Comparison of ENCODE assay signal across 14 cellular contexts in genomic region chr21:45990741-45991605, GRCh38. TPM values are rescaled to one million over a fixed set of nuclear protein-coding genes. Genes with fewer than 3 reads are reported as not detected.
DNase-seq lines count a peak whose midpoint lies in the region; TF ChIP-seq lines count a peak whose summit lies in the region.
"Had no signal": no experiment of that assay in that cellular context is flagged by ENCODE, and none has a peak within 500 bp of the region (broad histone marks: within the 10 kb centered on the region; RNA-seq: fewer than 3 reads in every experiment).

No MANE protein-coding gene starts in this region.

- no peaks in the 10 kb centered on the region for H3K9me3 Mint-ChIP-seq in endothelial cell (ENCODE audit: unreplicated experiment)
- no peaks in the 10 kb centered on the region for H3K9me3 Mint-ChIP-seq in nephron progenitor cell
- H3K9me3 Mint-ChIP-seq: CD4-positive, CD25-positive, alpha-beta regulatory T cell had no signal

- peaks cover 2% of the 10 kb centered on the region for H3K27me3 Mint-ChIP-seq in endothelial cell (ENCODE audit: unreplicated experiment)
- H3K27me3 Mint-ChIP-seq in nephron progenitor cell (ENCODE audit: low read depth, poor library complexity), result no peaks in the 10 kb centered on the region
- H3K27me3 Mint-ChIP-seq: CD4-positive, CD25-positive, alpha-beta regulatory T cell had no signal

- H3K27ac ChIP-seq in brain microvascular endothelial cell, result no peak overlapping the region
- H3K27ac ChIP-seq: pancreas had no signal

- H3K4me3 Mint-ChIP-seq in endothelial cell (ENCODE audit: unreplicated experiment), result no peak overlapping the region
- H3K4me3 Mint-ChIP-seq in nephron progenitor cell, result no peak overlapping the region
- H3K4me3 Mint-ChIP-seq: CD4-positive, CD25-positive, alpha-beta regulatory T cell had no signal

- H3K36me3 ChIP-seq in brain microvascular endothelial cell (replicated peaks), result peaks cover 83% of the 10 kb centered on the region
- H3K36me3 ChIP-seq: pancreas had no signal

- no peaks in the 10 kb centered on the region for H3K27me3 ChIP-seq in brain microvascular endothelial cell (replicated peaks)
- H3K27me3 ChIP-seq: pancreas had no signal

- no peak overlapping the region for H3K27ac Mint-ChIP-seq in endothelial cell (ENCODE audit: unreplicated experiment)
- H3K27ac Mint-ChIP-seq in nephron progenitor cell, result no peak overlapping the region
- H3K27ac Mint-ChIP-seq: CD4-positive, CD25-positive, alpha-beta regulatory T cell had no signal

- TF ChIP-seq CTCF in endothelial cell (IDR thresholded peaks at IDR 0.05; ENCODE audit: unreplicated experiment), result no peak
- no peak for TF ChIP-seq CTCF in nephron progenitor cell (IDR thresholded peaks at IDR 0.05)
- TF ChIP-seq CTCF in brain microvascular endothelial cell (IDR thresholded peaks at IDR 0.05; ENCODE audit: low read depth, low read length, missing control alignments), result no peak

- in situ Hi-C loops in brain microvascular endothelial cell (cut with HindIII; ENCODE audit: low pct_ligation_motif_present, low sequenced_read_pairs), result no loop called here

- H3K36me3 Mint-ChIP-seq in endothelial cell (ENCODE audit: low read depth, unreplicated experiment), result no peaks in the 10 kb centered on the region
- H3K36me3 Mint-ChIP-seq in nephron progenitor cell (ENCODE audit: low read depth), result peaks cover 14% of the 10 kb centered on the region
- H3K36me3 Mint-ChIP-seq: CD4-positive, CD25-positive, alpha-beta regulatory T cell had no signal

- no peak overlapping the region for H3K4me3 ChIP-seq in brain microvascular endothelial cell (ENCODE audit: low read depth, low read length)
- H3K4me3 ChIP-seq: pancreas had no signal

- H3K4me1 Mint-ChIP-seq in endothelial cell (ENCODE audit: unreplicated experiment) (no peaks in the 10 kb centered on the region), nephron progenitor cell (peaks cover 11% of the 10 kb centered on the region)
- H3K4me1 Mint-ChIP-seq: CD4-positive, CD25-positive, alpha-beta regulatory T cell had no signal

- DNase-seq in stimulated activated CD4-positive, alpha-beta T cell treated with anti-CD3 and anti-CD28 coated beads, Interleukin-4, amount 100 ng/mL, for 1 hour, result peak; percentile 1
- DNase-seq in stimulated activated CD4-positive, alpha-beta T cell treated with anti-CD3 and anti-CD28 coated beads, Interleukin-4, amount 100 ng/mL, for 4 hours, result no peak
- peak; percentile 2 for DNase-seq in endothelial cell (ENCODE audit: low spot score)
- peak; percentile 16 for DNase-seq in nephron progenitor cell
- no peak for DNase-seq in iPS-NIHi7 (ENCODE audit: extremely low spot score)
- DNase-seq in SHP77 treated with DMSO at 0.1 percent for 48 hours (lab: John Stamatoyannopoulos, UW), result no peak
- no peak for DNase-seq in brain microvascular endothelial cell
- DNase-seq in hypothalamus (lab: John Stamatoyannopoulos, UW), result no peak
- DNase-seq: CD4-positive, CD25-positive, alpha-beta regulatory T cell; foreskin melanocyte; Kasumi-1; stimulated activated CD4-positive, alpha-beta T cell treated with anti-CD3 and anti-CD28 coated beads, Interleukin-2, amount 100 ng/mL, for 24 hours; stimulated activated naive CD4-positive, alpha-beta T cell had no signal

RNA-seq across cellular contexts. Expression of gene COL6A1, which starts 9.4 kb away (rescaled TPM):
- total RNA-seq in endothelial cell (ENCODE audit: unreplicated experiment), result 65.5 TPM

Comparison
In these comparisons a context has a peak if more than half of its experiments do, and no peak if none do; other contexts are left out.
1. DNase-seq: peak in stimulated activated CD4-positive, alpha-beta T cell treated with anti-CD3 and anti-CD28 coated beads, Interleukin-4, amount 100 ng/mL, for 1 hour (single experiment), endothelial cell (single experiment) and nephron progenitor cell (single experiment); none in stimulated activated CD4-positive, alpha-beta T cell treated with anti-CD3 and anti-CD28 coated beads, Interleukin-4, amount 100 ng/mL, for 4 hours (0 of 2), iPS-NIHi7 (single experiment), SHP77 treated with DMSO at 0.1 percent for 48 hours (single experiment), brain microvascular endothelial cell (single experiment) and hypothalamus (0 of 51).